In genomic region chr16:87600246-87600645, GRCh38 we compare ENCODE assay signal across 26 cellular contexts. TPM values are rescaled to one million over a fixed set of nuclear protein-coding genes. Genes with fewer than 3 reads are reported as not detected.
"Had no signal": no experiment of that assay in that cellular context is flagged by ENCODE, and none has a peak within 500 bp of the region (broad histone marks: within the 10 kb centered on the region; RNA-seq: fewer than 3 reads in every experiment).

No MANE protein-coding gene starts in this region.

- DNase-seq: activated CD4-positive, alpha-beta T cell treated with anti-CD3 and anti-CD28 coated beads for 48 hours; activated CD4-positive, alpha-beta T cell treated with anti-CD3 and anti-CD28 coated beads, Interleukin-2, amount 50 U/mL, for 48 hours; activated CD8-positive, alpha-beta memory T cell treated with anti-CD3 and anti-CD28 coated beads for 24 hours; activated effector memory CD4-positive, alpha-beta T cell treated with Interleukin-2 at 50 U/mL for 16 hours; activated naive CD4-positive, alpha-beta T cell treated with anti-CD3 and anti-CD28 coated beads for 36 hours; activated naive CD8-positive, alpha-beta T cell treated with anti-CD3 and anti-CD28 coated beads, Interleukin-2, amount 10 ng/mL, durations not matched to agents 7 days and 5 days; amniotic stem cell; central memory CD4-positive, alpha-beta T cell; esophagus squamous epithelium; foreskin melanocyte; left ventricle myocardium inferior; naive B cell; stimulated activated CD4-positive, alpha-beta T cell treated with anti-CD3 and anti-CD28 coated beads, Interleukin-12 subunit alpha, Interleukin-12 subunit beta, amount 100 ng/mL, for 4 hours; stimulated activated CD4-positive, alpha-beta T cell treated with anti-CD3 and anti-CD28 coated beads, Interleukin-4, amount 100 ng/mL, for 1 hour; stimulated activated naive CD8-positive, alpha-beta T cell treated with anti-CD3 and anti-CD28 coated beads, Interleukin-15, Interleukin-2, amounts not matched to agents 100 U/mL and 50 U/mL, for 24 hours; testis; trophoblast cell; uterus had no signal

- H3K27ac ChIP-seq: breast epithelium, epithelial cell of prostate, esophagus squamous epithelium, left ventricle myocardium inferior, neural progenitor cell, skin epidermis, testis, uterus had no signal

- H3K36me3 ChIP-seq: breast epithelium, esophagus squamous epithelium, left ventricle myocardium inferior, neural progenitor cell, uterus had no signal

- H3K4me3 ChIP-seq: breast epithelium, esophagus squamous epithelium, left ventricle myocardium inferior, neural progenitor cell, skin epidermis, uterus had no signal

- H3K9me3 Mint-ChIP-seq: activated naive CD4-positive, alpha-beta T cell treated with anti-CD3 and anti-CD28 coated beads for 36 hours; activated naive CD8-positive, alpha-beta T cell treated with anti-CD3 and anti-CD28 coated beads, Interleukin-2, amount 10 ng/mL, durations not matched to agents 7 days and 5 days; dendritic cell treated with granulocyte-macrophage colony-stimulating factor and Interleukin-4, amounts not matched to agents 40 ng/mL and 50 ng/mL, for 4 days; neural progenitor cell had no signal

- H3K9me3 ChIP-seq: breast epithelium, testis, uterus had no signal

- H3K27me3 ChIP-seq: testis had no signal

- ATAC-seq: activated CD4-positive, CD25-positive, alpha-beta regulatory T cell treated with anti-CD3 and anti-CD28 coated beads, Interleukin-2, amount 50 U/mL, for 24 hours; sciatic nerve; stimulated activated naive CD8-positive, alpha-beta T cell treated with anti-CD3 and anti-CD28 coated beads, Interleukin-15, Interleukin-2, amounts not matched to agents 100 U/mL and 50 U/mL, for 24 hours had no signal

- H3K4me1 ChIP-seq: testis had no signal

- H3K4me3 Mint-ChIP-seq: activated naive CD4-positive, alpha-beta T cell treated with anti-CD3 and anti-CD28 coated beads for 36 hours; activated naive CD8-positive, alpha-beta T cell treated with anti-CD3 and anti-CD28 coated beads, Interleukin-2, amount 10 ng/mL, durations not matched to agents 7 days and 5 days; dendritic cell treated with granulocyte-macrophage colony-stimulating factor and Interleukin-4, amounts not matched to agents 40 ng/mL and 50 ng/mL, for 4 days had no signal

- H3K36me3 Mint-ChIP-seq: activated naive CD8-positive, alpha-beta T cell treated with anti-CD3 and anti-CD28 coated beads, Interleukin-2, amount 10 ng/mL, durations not matched to agents 7 days and 5 days; neural progenitor cell had no signal

- H3K27ac Mint-ChIP-seq: activated naive CD4-positive, alpha-beta T cell treated with anti-CD3 and anti-CD28 coated beads for 36 hours; activated naive CD8-positive, alpha-beta T cell treated with anti-CD3 and anti-CD28 coated beads, Interleukin-2, amount 10 ng/mL, durations not matched to agents 7 days and 5 days; dendritic cell treated with granulocyte-macrophage colony-stimulating factor and Interleukin-4, amounts not matched to agents 40 ng/mL and 50 ng/mL, for 4 days; naive B cell; neural progenitor cell had no signal

RNA-seq across cellular contexts. Expression of gene JPH3, which starts 2.1 kb away (rescaled TPM):
- total RNA-seq: activated naive CD8-positive, alpha-beta T cell treated with anti-CD3 and anti-CD28 coated beads, Interleukin-2, amount 10 ng/mL, durations not matched to agents 7 days and 5 days; T-helper 2 cell treated with Interferon-gamma antibody and Interleukin-4, amounts not matched to agents 100 ng/mL and 5 ng/mL, for 36 hours had no signal
